ENCODE assay signal across 19 cellular contexts in the genomic region with DNA sequence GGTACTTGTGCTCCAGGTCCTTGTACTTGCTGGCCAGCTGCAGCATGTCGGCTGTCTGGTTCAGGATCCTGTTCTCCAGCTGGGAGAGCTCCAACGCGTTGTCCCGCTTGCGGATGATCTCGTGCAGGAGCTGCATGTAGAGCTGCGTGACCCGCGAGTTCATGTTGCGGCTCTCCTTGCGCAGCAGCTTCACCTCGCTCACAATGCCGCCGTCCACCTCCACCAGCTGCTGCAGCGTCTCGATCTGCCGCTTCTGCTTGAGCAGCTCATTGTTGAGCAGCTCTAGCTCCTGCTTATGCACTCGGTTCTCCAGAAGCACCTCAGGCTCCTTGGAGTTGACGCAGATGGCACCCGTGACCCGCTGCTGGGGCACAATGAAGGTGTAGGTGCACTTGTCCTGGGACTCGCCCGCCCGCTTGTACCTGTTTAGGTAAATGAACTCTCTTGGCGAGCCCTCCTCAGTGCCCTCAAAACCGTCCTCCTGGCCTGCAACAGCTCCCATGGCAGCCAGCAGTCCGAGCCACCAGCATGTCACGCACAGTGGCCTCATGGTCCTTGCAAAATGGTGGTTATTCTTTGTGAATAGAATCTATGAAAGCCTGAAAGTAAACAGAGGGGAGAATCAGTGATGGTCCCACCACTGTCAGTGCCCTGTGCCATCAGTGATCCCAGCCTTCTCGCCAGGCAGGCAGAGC. TPM values are rescaled to one million over a fixed set of nuclear protein-coding genes. Genes with fewer than 3 reads are reported as not detected.
"Had no signal": no experiment of that assay in that cellular context is flagged by ENCODE, and none has a peak within 500 bp of the region (broad histone marks: within the 10 kb centered on the region; RNA-seq: fewer than 3 reads in every experiment).

No MANE protein-coding gene starts in this region.

- ATAC-seq: activated CD4-positive, alpha-beta T cell treated with anti-CD3 and anti-CD28 coated beads for 36 hours; activated CD8-positive, alpha-beta T cell treated with anti-CD3 and anti-CD28 coated beads for 36 hours; activated T-cell treated with anti-CD3 and anti-CD28 coated beads, Interleukin-2, amount 50 U/mL, for 72 hours; left colon; natural killer cell; T-cell had no signal

- H3K4me3 Mint-ChIP-seq: activated CD4-positive, alpha-beta T cell treated with anti-CD3 and anti-CD28 coated beads for 36 hours; activated CD8-positive, alpha-beta T cell treated with anti-CD3 and anti-CD28 coated beads for 36 hours; activated naive CD8-positive, alpha-beta T cell treated with anti-CD3 and anti-CD28 coated beads for 36 hours; activated T-cell treated with anti-CD3 and anti-CD28 coated beads, Interleukin-2, amount 50 U/mL, for 72 hours; natural killer cell; T-cell; type B pancreatic cell had no signal

- H3K9me3 Mint-ChIP-seq: activated CD8-positive, alpha-beta T cell treated with anti-CD3 and anti-CD28 coated beads for 36 hours; activated naive CD8-positive, alpha-beta T cell treated with anti-CD3 and anti-CD28 coated beads for 36 hours; activated T-cell treated with anti-CD3 and anti-CD28 coated beads, Interleukin-2, amount 50 U/mL, for 72 hours; natural killer cell; T-cell; type B pancreatic cell had no signal

- H3K4me3 ChIP-seq: mucosa of descending colon had no signal

- FAIRE-seq: bronchial epithelial cell, colon, endothelial cell of umbilical vein had no signal

- H3K4me1 Mint-ChIP-seq: activated CD4-positive, alpha-beta T cell treated with anti-CD3 and anti-CD28 coated beads for 36 hours; activated naive CD8-positive, alpha-beta T cell treated with anti-CD3 and anti-CD28 coated beads for 36 hours; T-cell had no signal

- H3K36me3 Mint-ChIP-seq: activated naive CD8-positive, alpha-beta T cell treated with anti-CD3 and anti-CD28 coated beads for 36 hours; natural killer cell; T-cell had no signal

- H3K27me3 Mint-ChIP-seq: activated CD8-positive, alpha-beta T cell treated with anti-CD3 and anti-CD28 coated beads for 36 hours; activated naive CD8-positive, alpha-beta T cell treated with anti-CD3 and anti-CD28 coated beads for 36 hours; type B pancreatic cell had no signal

- H3K9me3 ChIP-seq: mucosa of descending colon had no signal

- H3K27ac Mint-ChIP-seq: activated CD4-positive, alpha-beta T cell treated with anti-CD3 and anti-CD28 coated beads for 36 hours; activated CD8-positive, alpha-beta T cell treated with anti-CD3 and anti-CD28 coated beads for 36 hours; activated naive CD8-positive, alpha-beta T cell treated with anti-CD3 and anti-CD28 coated beads for 36 hours; activated T-cell treated with anti-CD3 and anti-CD28 coated beads, Interleukin-2, amount 50 U/mL, for 72 hours; natural killer cell; T-cell; type B pancreatic cell had no signal

- DNase-seq: activated CD4-positive, alpha-beta T cell treated with anti-CD3 and anti-CD28 coated beads for 36 hours; activated CD8-positive, alpha-beta memory T cell treated with anti-CD3 and anti-CD28 coated beads, Interleukin-2, amount 50 U/mL, for 4 hours; activated CD8-positive, alpha-beta T cell treated with anti-CD3 and anti-CD28 coated beads for 36 hours; activated gamma-delta T cell treated with Interleukin-2 at 50 U/mL for 16 hours; activated naive CD8-positive, alpha-beta T cell treated with anti-CD3 and anti-CD28 coated beads for 36 hours; activated T-cell treated with anti-CD3 and anti-CD28 coated beads, Interleukin-2, amount 50 U/mL, for 72 hours; aorta; effector CD4-positive, alpha-beta T cell; mucosa of descending colon; natural killer cell; occipital lobe; stimulated activated CD4-positive, alpha-beta T cell treated with anti-CD3 and anti-CD28 coated beads, Interleukin-4, amount 100 ng/mL, for 4 hours; T-cell; T1000 had no signal

RNA-seq across cellular contexts. Expression of a gene that starts 14.1 kb away (rescaled TPM):
- total RNA-seq: activated CD4-positive, alpha-beta T cell treated with anti-CD3 and anti-CD28 coated beads for 36 hours; activated CD8-positive, alpha-beta T cell treated with anti-CD3 and anti-CD28 coated beads for 36 hours; activated naive CD8-positive, alpha-beta T cell treated with anti-CD3 and anti-CD28 coated beads for 36 hours; activated T-cell treated with anti-CD3 and anti-CD28 coated beads, Interleukin-2, amount 50 U/mL, for 72 hours; natural killer cell had no signal
